Comparison of ENCODE assay signal across 1 cellular context in the genomic region with DNA sequence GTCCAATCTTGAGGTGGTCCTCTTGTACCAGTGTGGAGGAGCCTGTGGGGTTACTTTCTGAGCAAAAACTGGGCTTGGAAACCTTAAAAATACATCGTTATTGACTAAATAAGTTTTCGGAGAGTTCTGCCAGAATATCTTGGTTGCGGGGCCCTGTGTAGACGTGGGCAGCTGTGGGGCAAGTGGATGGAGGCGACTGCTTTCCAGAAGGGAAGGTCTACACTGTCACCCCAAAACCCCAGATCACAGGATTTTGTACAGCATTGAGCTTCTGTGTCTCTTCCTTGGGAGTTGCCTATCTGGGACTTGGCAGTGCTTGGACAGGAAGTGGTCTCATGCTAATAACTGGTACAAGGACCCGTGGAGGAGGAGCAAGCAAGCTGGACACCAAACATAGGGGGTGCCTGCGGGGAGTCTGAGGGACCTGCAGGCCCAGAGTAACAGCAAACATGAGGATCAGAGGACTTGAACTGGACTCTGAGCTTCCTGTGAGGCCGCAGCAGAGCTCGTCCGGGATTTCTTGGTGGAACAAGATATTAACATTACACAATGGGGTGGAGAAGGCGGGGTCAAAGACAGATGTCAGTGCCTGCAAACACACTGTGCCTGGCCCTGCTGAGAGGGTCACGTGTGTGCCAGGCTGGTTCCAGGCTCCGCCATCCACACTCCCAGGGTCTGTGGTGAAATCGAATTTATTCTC.
TF ChIP-seq lines count a peak whose summit lies in the region.

No MANE protein-coding gene starts in this region.

TF ChIP-seq in liver, 16 proteins besides CTCF, POLR2A, EP300 and RAD21 (continued from another document):
- TF ChIP-seq, protein P1, sequence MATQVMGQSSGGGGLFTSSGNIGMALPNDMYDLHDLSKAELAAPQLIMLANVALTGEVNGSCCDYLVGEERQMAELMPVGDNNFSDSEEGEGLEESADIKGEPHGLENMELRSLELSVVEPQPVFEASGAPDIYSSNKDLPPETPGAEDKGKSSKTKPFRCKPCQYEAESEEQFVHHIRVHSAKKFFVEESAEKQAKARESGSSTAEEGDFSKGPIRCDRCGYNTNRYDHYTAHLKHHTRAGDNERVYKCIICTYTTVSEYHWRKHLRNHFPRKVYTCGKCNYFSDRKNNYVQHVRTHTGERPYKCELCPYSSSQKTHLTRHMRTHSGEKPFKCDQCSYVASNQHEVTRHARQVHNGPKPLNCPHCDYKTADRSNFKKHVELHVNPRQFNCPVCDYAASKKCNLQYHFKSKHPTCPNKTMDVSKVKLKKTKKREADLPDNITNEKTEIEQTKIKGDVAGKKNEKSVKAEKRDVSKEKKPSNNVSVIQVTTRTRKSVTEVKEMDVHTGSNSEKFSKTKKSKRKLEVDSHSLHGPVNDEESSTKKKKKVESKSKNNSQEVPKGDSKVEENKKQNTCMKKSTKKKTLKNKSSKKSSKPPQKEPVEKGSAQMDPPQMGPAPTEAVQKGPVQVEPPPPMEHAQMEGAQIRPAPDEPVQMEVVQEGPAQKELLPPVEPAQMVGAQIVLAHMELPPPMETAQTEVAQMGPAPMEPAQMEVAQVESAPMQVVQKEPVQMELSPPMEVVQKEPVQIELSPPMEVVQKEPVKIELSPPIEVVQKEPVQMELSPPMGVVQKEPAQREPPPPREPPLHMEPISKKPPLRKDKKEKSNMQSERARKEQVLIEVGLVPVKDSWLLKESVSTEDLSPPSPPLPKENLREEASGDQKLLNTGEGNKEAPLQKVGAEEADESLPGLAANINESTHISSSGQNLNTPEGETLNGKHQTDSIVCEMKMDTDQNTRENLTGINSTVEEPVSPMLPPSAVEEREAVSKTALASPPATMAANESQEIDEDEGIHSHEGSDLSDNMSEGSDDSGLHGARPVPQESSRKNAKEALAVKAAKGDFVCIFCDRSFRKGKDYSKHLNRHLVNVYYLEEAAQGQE (IDR thresholded peaks at IDR 0.05) = no peak
- TF ChIP-seq GABPA (IDR thresholded peaks at IDR 0.05 in 1 of 2, conservative IDR thresholded peaks at IDR 0.05 in 1 of 2) (no peak), SP1 (IDR thresholded peaks at IDR 0.05) (peak; percentile 52)
- TF ChIP-seq, protein P2, sequence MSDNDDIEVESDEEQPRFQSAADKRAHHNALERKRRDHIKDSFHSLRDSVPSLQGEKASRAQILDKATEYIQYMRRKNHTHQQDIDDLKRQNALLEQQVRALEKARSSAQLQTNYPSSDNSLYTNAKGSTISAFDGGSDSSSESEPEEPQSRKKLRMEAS (IDR thresholded peaks at IDR 0.05) = no peak
